7 cellular contexts compared by ENCODE assay signal in genomic region chr5:122183098-122183794, GRCh38. TPM values are rescaled to one million over a fixed set of nuclear protein-coding genes. Genes with fewer than 3 reads are reported as not detected.
A peak's percentile ranks its signal among the peaks of the same experiment; 100 is the strongest.
DNase-seq lines count a peak whose midpoint lies in the region; ATAC-seq and TF ChIP-seq lines count a peak whose summit lies in the region.

No MANE protein-coding gene starts in this region.

- H3K27me3 ChIP-seq in lung (ENCODE audit: control insufficient read depth, insufficient read depth), result no peaks in the 10 kb centered on the region
- no peaks in the 10 kb centered on the region for H3K27me3 ChIP-seq in upper lobe of right lung
- no peaks in the 10 kb centered on the region for H3K27me3 ChIP-seq in BE2C

- H3K36me3 ChIP-seq in lung (ENCODE audit: control insufficient read depth in 2 of 2, insufficient read depth in 2 of 2, low read length in 2 of 2) (no peaks in the 10 kb centered on the region), upper lobe of right lung (no peaks in the 10 kb centered on the region), BE2C (no peaks in the 10 kb centered on the region)

- peaks cover 3 to 6% of the 10 kb centered on the region in 2 donors for H3K4me1 ChIP-seq in lung (ENCODE audit: control insufficient read depth in 2 of 2, insufficient read depth in 2 of 2, low read length in 2 of 2)
- H3K4me1 ChIP-seq in upper lobe of right lung, result peaks cover 16% of the 10 kb centered on the region
- peaks cover 6% of the 10 kb centered on the region for H3K4me1 ChIP-seq in BE2C

- no peak for TF ChIP-seq CTCF in lung (IDR thresholded peaks at IDR 0.05; ENCODE audit: control extremely low read depth, extremely low read depth)
- no peak for TF ChIP-seq CTCF in upper lobe of right lung (IDR thresholded peaks at IDR 0.05)
- no peak for TF ChIP-seq CTCF in BE2C (IDR thresholded peaks at IDR 0.05; ENCODE audit: low read depth, low read length)

- intact Hi-C loops in upper lobe of right lung (cut with DNase I), result no loop called here

- peak; percentile 92 for DNase-seq in NCI-H1048 (lab: John Stamatoyannopoulos, UW)
- DNase-seq in dedifferentiated amniotic fluid mesenchymal stem cell (ENCODE audit: extremely low spot score), result peak; percentile 75
- peak; percentile 74 for DNase-seq in lung (ENCODE audit: low spot score)
- peak; percentile 83 for DNase-seq in upper lobe of right lung
- no peak for DNase-seq in activated T-cell treated with anti-CD3 and anti-CD28 coated beads for 4 hours
- DNase-seq in BE2C, result no peak

- WGBS in lung, 2 donors, result 32 to 64% methylated on average over 7 of the region's 7 CpGs

- H3K27ac ChIP-seq in lung (ENCODE audit: low read depth in 1 of 2, low read length in 1 of 2) (no peak overlapping the region), upper lobe of right lung (peak overlapping the region; percentile 20)

- no peaks in the 10 kb centered on the region for H3K9me3 ChIP-seq in lung (ENCODE audit: control insufficient read depth in 2 of 2, insufficient read depth in 1 of 2, low read length in 1 of 2)
- H3K9me3 ChIP-seq in upper lobe of right lung, result no peaks in the 10 kb centered on the region
- no peaks in the 10 kb centered on the region for H3K9me3 ChIP-seq in BE2C

- ATAC-seq in lung (ENCODE audit: insufficient read depth, low FRiP score) (peak; percentile 68), upper lobe of right lung (peak; percentile 89), GM21737 (IDR thresholded peaks at IDR 0.05; ENCODE audit: unreplicated experiment) (no peak)

- H3K4me3 ChIP-seq in lung, result no peak overlapping the region
- H3K4me3 ChIP-seq in upper lobe of right lung, result no peak overlapping the region
- no peak overlapping the region for H3K4me3 ChIP-seq in BE2C (ENCODE audit: low read depth, low read length)

RNA-seq across cellular contexts. Expression of gene ZNF474, which starts 53.9 kb away (rescaled TPM):
- total RNA-seq in lung, result 1 to 10 TPM; 7.1 to 8.9 TPM
- polyA plus RNA-seq in lung, result 1 to 10 TPM in 1 of 2 donors, under 1 TPM in 1; 0.94 to 3.3 TPM
- total RNA-seq in upper lobe of right lung, result not detected
- not detected for polyA plus RNA-seq in BE2C (2012; ENCODE audit: insufficient read depth, insufficient read length, low read depth)

Comparison
In these comparisons a context has a peak if more than half of its experiments do, and no peak if none do; other contexts are left out.
1. DNase-seq: peak in NCI-H1048 (single experiment), dedifferentiated amniotic fluid mesenchymal stem cell (single experiment), lung (single experiment) and upper lobe of right lung (single experiment); none in activated T-cell treated with anti-CD3 and anti-CD28 coated beads for 4 hours (single experiment) and BE2C (single experiment).